In the genomic region with DNA sequence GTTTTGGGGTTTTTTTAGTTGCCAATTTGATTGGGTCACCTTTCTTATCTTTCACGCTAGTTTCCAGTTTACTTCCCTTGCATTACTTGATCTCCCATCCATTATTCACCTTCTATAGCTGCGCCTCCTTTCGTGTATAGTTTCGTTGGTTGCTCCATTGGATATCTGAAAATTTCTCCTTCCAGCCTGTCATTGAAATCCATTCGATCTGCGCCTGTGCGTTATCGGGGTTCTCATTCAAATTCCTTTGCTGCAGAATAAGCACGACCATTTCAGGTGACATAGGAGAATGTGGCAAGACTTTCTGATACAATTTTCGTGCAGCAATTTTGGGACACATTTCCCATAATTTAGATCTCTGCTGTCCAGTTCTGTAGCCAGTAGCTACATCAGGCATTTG, we compare ENCODE assay signal across 8 cellular contexts. TPM values are rescaled to one million over a fixed set of nuclear protein-coding genes. Genes with fewer than 3 reads are reported as not detected.
DNase-seq lines count a peak whose midpoint lies in the region; ATAC-seq and TF ChIP-seq lines count a peak whose summit lies in the region.

No MANE protein-coding gene starts in this region.

- H3K27me3 ChIP-seq in endocrine pancreas (ENCODE audit: control insufficient read depth, insufficient read depth, low read length) (no peaks in the 10 kb centered on the region), neutrophil (no peaks in the 10 kb centered on the region)

- TF ChIP-seq CTCF in neutrophil (IDR thresholded peaks at IDR 0.05), result no peak

- no peak for ATAC-seq in HG03095 (IDR thresholded peaks at IDR 0.05; ENCODE audit: unreplicated experiment)

- peak overlapping the region; percentile 99 for H3K4me3 ChIP-seq in endocrine pancreas (ENCODE audit: control insufficient read depth, insufficient read depth, low read length)
- H3K4me3 ChIP-seq in neutrophil (ENCODE audit: low read depth in 1 of 2, low read length in 1 of 2), result peak overlapping the region; percentile 77 to 89

- DNase-seq in NCI-H69 (lab: John Stamatoyannopoulos, UW), result peak; percentile 25
- DNase-seq in NCI-H1105 treated with DMSO at 0.1 percent for 48 hours (lab: John Stamatoyannopoulos, UW), result no peak
- DNase-seq in COR-L47 (lab: John Stamatoyannopoulos, UW), result no peak
- no peak for DNase-seq in occipital lobe (lab: John Stamatoyannopoulos, UW)

- peak overlapping the region; percentile 86 for H3K9ac ChIP-seq in ES-I3 (ENCODE audit: low read depth, low read length)
- H3K9ac ChIP-seq in endocrine pancreas (ENCODE audit: control insufficient read depth, insufficient read depth, low read length), result peak overlapping the region; percentile 86

- H3K9me3 ChIP-seq in ES-I3 (ENCODE audit: control insufficient read depth, insufficient read depth, low read length) (no peaks in the 10 kb centered on the region), endocrine pancreas (ENCODE audit: control insufficient read depth, low read length) (no peaks in the 10 kb centered on the region), neutrophil (no peaks in the 10 kb centered on the region)

- H3K36me3 ChIP-seq in ES-I3 (ENCODE audit: insufficient read depth, low read length), result no peaks in the 10 kb centered on the region
- H3K36me3 ChIP-seq in endocrine pancreas (ENCODE audit: control insufficient read depth, insufficient read depth, low read length), result no peaks in the 10 kb centered on the region
- peaks cover 7% of the 10 kb centered on the region for H3K36me3 ChIP-seq in neutrophil

- H3K27ac ChIP-seq in neutrophil, result peak overlapping the region; percentile 97

- H3K4me1 ChIP-seq in ES-I3 (ENCODE audit: insufficient read depth, low read length) (0 out of 2 replicates have a peak, but pooled peaks cover 5% of the 10 kb centered on the region), endocrine pancreas (ENCODE audit: control insufficient read depth, insufficient read depth, low read length) (peaks cover 9% of the 10 kb centered on the region), neutrophil (ENCODE audit: control insufficient read depth in 1 of 2, insufficient read depth in 1 of 2, low read depth in 1 of 2, low read length in 1 of 2) (peaks cover 23 to 29% of the 10 kb centered on the region in 2 experiments)

RNA-seq across cellular contexts. Expression of a gene that starts 0.8 kb away (rescaled TPM):
- total RNA-seq in occipital lobe, result 89.2 TPM

RNA-seq across cellular contexts. Expression of a gene that starts 0.9 kb away (rescaled TPM):
- 18.7 TPM for total RNA-seq in occipital lobe
